ENCODE assay signal across 20 cellular contexts in the genomic region with DNA sequence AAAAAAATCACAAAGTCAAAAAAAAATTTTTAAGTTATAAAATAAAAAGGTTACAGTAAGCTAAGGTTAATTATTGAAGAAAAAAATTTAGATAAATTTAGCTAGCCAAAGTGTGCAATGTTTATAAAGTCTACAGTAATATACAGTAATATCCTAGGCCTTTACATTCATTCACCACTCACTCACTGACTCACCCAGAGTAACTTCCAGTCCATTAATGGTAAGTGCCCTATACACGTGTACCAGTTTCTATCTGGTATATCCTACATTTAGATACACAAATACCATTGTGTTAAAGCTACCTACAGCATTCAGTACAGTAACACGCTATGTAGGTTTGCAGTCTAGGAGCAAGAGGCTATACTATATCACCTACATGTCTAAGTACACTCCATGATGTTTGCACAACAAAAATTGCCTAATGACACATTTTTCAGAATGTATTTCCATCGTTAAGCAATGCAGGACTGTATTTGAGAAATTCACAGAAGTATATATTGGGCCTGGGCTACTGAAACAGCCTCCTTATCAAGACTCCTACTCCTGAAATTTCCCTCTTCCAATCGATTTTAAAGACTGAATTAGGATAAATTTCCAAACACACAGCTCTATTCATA.
A peak's percentile ranks its signal among the peaks of the same experiment; 100 is the strongest.
DNase-seq lines count a peak whose midpoint lies in the region.
"Had no signal": no experiment of that assay in that cellular context is flagged by ENCODE, and none has a peak within 500 bp of the region (broad histone marks: within the 10 kb centered on the region; RNA-seq: fewer than 3 reads in every experiment).

No MANE protein-coding gene starts in this region.

- H2BK5ac ChIP-seq in mesendoderm (ENCODE audit: low read length), result no peak overlapping the region

- H3K4me3 ChIP-seq in mesendoderm (ENCODE audit: low read length), result no peak overlapping the region
- H3K4me3 ChIP-seq: thoracic aorta had no signal

- no peak overlapping the region for H3K4ac ChIP-seq in mesendoderm (ENCODE audit: low read depth, low read length)

- no peaks in the 10 kb centered on the region for H3K79me2 ChIP-seq in mesendoderm (ENCODE audit: control insufficient read depth, insufficient read depth, low read length)
- H3K79me2 ChIP-seq: parathyroid adenoma had no signal

- H3K4me1 ChIP-seq in mesendoderm (ENCODE audit: control insufficient read depth, low read depth, low read length), result no peaks in the 10 kb centered on the region
- H3K4me1 ChIP-seq: parathyroid adenoma had no signal

- no peaks in the 10 kb centered on the region for H3K79me1 ChIP-seq in mesendoderm (ENCODE audit: low read length)

- no peak overlapping the region for H4K8ac ChIP-seq in mesendoderm (ENCODE audit: low read depth, low read length)

- H3K9ac ChIP-seq in mesendoderm (ENCODE audit: low read length), result no peak overlapping the region
- H3K9ac ChIP-seq: parathyroid adenoma had no signal

- H3K27me3 ChIP-seq in mesendoderm (ENCODE audit: insufficient read depth, low read length, poor library complexity), result no peaks in the 10 kb centered on the region

- no peaks in the 10 kb centered on the region for H3K36me3 ChIP-seq in mesendoderm (ENCODE audit: control insufficient read depth, insufficient read depth, low read length)
- H3K36me3 ChIP-seq: thoracic aorta had no signal

- H4K5ac ChIP-seq in mesendoderm (ENCODE audit: low read length), result no peak overlapping the region

- H2BK120ac ChIP-seq in mesendoderm (ENCODE audit: low read depth, low read length), result no peak overlapping the region

- no peak overlapping the region for H3K23ac ChIP-seq in mesendoderm (ENCODE audit: low read length)

- no peak overlapping the region for H2BK15ac ChIP-seq in mesendoderm (replicated peaks; ENCODE audit: low read depth)

- intact Hi-C loops in posterior vena cava (cut with DNase I), result no loop called here

- H2AK5ac ChIP-seq in mesendoderm (ENCODE audit: low read length), result no peak overlapping the region

- H3K4me2 ChIP-seq in mesendoderm (ENCODE audit: low read length), result no peak overlapping the region

- WGBS in mesendoderm (ENCODE audit: extremely low coverage, insufficient coverage, low lambda C conversion rate), result no CpG with 5 or more reads among the region's 4 CpGs

- no peak overlapping the region for H3K56ac ChIP-seq in mesendoderm (ENCODE audit: low read length)

- DNase-seq in ELR (ENCODE audit: low read depth), result peak; percentile 61
- DNase-seq in HS-5 (ENCODE audit: low read depth), result peak; percentile 29
- DNase-seq in amniotic epithelial cell (ENCODE audit: low read depth), result peak; percentile 68
- DNase-seq in iris pigment epithelial cell (ENCODE audit: low read depth), result peak; percentile 38
- no peak for DNase-seq in OCI-M1 (lab: John Stamatoyannopoulos, UW)
- no peak for DNase-seq in mesendoderm
- DNase-seq in posterior vena cava (ENCODE audit: low spot score), result no peak
- DNase-seq: activated CD8-positive, alpha-beta T cell treated with anti-CD3 and anti-CD28 coated beads, Interleukin-2, amount 10 ng/mL, durations not matched to agents 7 days and 5 days; activated effector memory CD4-positive, alpha-beta T cell treated with anti-CD3 and anti-CD28 coated beads, Interleukin-2, amount 50 U/mL, for 16 hours; activated naive CD8-positive, alpha-beta T cell treated with anti-CD3 and anti-CD28 coated beads, Interleukin-2, amount 10 ng/mL, durations not matched to agents 7 days and 5 days; activated T-cell treated with anti-CD3 and anti-CD28 coated beads for 4 hours; effector CD4-positive, alpha-beta T cell; H7; NCI-H1417; NCI-H2081; stimulated activated CD4-positive, alpha-beta T cell treated with anti-CD3 and anti-CD28 coated beads, Interleukin-4, amount 100 ng/mL, for 4 hours; stimulated activated naive CD4-positive, alpha-beta T cell; T-helper 1 cell had no signal

- H3K18ac ChIP-seq in mesendoderm (ENCODE audit: low read length), result no peak overlapping the region

- H3K27ac ChIP-seq in mesendoderm (ENCODE audit: low read depth, low read length), result no peak overlapping the region
- H3K27ac ChIP-seq: parathyroid adenoma, thoracic aorta had no signal

Comparison
In these comparisons a context has a peak if more than half of its experiments do, and no peak if none do; other contexts are left out.
1. DNase-seq: peak in ELR (single experiment), HS-5 (single experiment), amniotic epithelial cell (single experiment) and iris pigment epithelial cell (single experiment); none in OCI-M1 (single experiment), mesendoderm (single experiment) and posterior vena cava (single experiment).